In the genomic region with DNA sequence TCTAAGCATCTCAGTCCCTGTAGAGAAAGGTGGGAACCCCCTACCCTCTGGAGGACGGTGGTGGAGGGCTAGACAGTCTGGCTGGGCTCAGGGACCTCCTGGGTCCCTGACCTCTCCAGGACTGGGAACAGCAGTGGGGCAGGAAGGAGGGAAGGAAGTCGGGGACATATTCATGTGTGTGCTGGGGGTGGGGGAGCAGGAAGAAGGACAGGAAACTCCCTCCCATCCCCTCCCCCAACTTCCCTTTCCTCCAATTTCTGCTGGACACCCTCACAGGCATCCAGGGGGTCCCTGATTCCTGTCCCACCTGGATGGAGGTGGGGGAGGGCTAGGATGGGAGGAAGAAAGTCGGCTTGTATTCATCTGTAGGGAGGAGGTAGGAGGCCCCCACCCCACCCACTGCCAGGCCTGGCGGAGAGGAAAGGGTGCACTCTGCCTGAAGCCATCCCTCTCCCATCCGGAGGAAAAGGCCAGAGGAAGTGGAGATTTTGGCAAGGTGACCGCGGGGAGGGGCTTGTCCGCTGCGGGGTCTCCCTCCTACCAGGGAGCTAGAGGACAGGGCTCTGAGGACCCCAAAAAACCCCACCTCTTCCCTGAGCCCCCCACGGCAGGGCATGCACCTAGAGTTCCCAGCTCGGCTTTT, we compare ENCODE assay signal across 20 cellular contexts. TPM values are rescaled to one million over a fixed set of nuclear protein-coding genes. Genes with fewer than 3 reads are reported as not detected.
DNase-seq lines count a peak whose midpoint lies in the region; ATAC-seq and TF ChIP-seq lines count a peak whose summit lies in the region.
"Had no signal": no experiment of that assay in that cellular context is flagged by ENCODE, and none has a peak within 500 bp of the region (broad histone marks: within the 10 kb centered on the region; RNA-seq: fewer than 3 reads in every experiment).

No MANE protein-coding gene starts in this region.

- H3K27ac ChIP-seq in naive thymus-derived CD4-positive, alpha-beta T cell (ENCODE audit: low read depth, low read length) = no peak overlapping the region
- H3K27ac ChIP-seq in vagina = no peak overlapping the region
- H3K27ac ChIP-seq: prostate gland had no signal

- H3K27me3 ChIP-seq in naive thymus-derived CD4-positive, alpha-beta T cell (ENCODE audit: control insufficient read depth in 2 of 2, insufficient read depth in 2 of 2, low read length in 2 of 2) = peaks cover 0 to 11% of the 10 kb centered on the region in 2 donors
- no peaks in the 10 kb centered on the region for H3K27me3 ChIP-seq in vagina

- H3K27ac Mint-ChIP-seq in naive thymus-derived CD4-positive, alpha-beta T cell = no peak overlapping the region
- H3K27ac Mint-ChIP-seq: activated CD4-positive, alpha-beta memory T cell treated with anti-CD3 and anti-CD28 coated beads for 36 hours; activated T-helper 1 cell treated with anti-CD3 and anti-CD28 coated beads, Interleukin-12 subunit alpha, Interleukin-12 subunit beta, Interleukin-2, Interleukin-4 antibody, amounts not matched to agents 30 ng/mL and 10 ng/mL and 1 ng/mL, durations not matched to agents 14 hours and 24 hours and 36 hours; dendritic cell treated with granulocyte-macrophage colony-stimulating factor and Interleukin-4, amounts not matched to agents 40 ng/mL and 50 ng/mL, for 4 days had no signal

- POLR2A ChIA-PET in naive thymus-derived CD4-positive, alpha-beta T cell (lab: Charles Lee) = no interaction called here
- POLR2A ChIA-PET in GM10248 (lab: Yijun Ruan, JAX) = no interaction called here

- peaks cover 0 to 9% (median 2%) of the 10 kb centered on the region in 5 donors for H3K36me3 Mint-ChIP-seq in naive thymus-derived CD4-positive, alpha-beta T cell
- H3K36me3 Mint-ChIP-seq: activated CD4-positive, alpha-beta memory T cell treated with anti-CD3 and anti-CD28 coated beads for 36 hours had no signal

- peaks cover 11 to 12% of the 10 kb centered on the region in 2 donors for H3K4me1 ChIP-seq in naive thymus-derived CD4-positive, alpha-beta T cell (ENCODE audit: control insufficient read depth in 2 of 2, insufficient read depth in 2 of 2, low read length in 2 of 2)
- H3K4me1 ChIP-seq in vagina = no peaks in the 10 kb centered on the region
- H3K4me1 ChIP-seq: prostate gland had no signal

- no peak for DNase-seq in Right ventricle myocardium inferior (ENCODE audit: missing footprints)
- no peak for DNase-seq in cardiac septum (ENCODE audit: low spot score)
- no peak for DNase-seq in fibroblast of pulmonary artery (ENCODE audit: low read depth)
- DNase-seq in naive thymus-derived CD4-positive, alpha-beta T cell = no peak
- DNase-seq in vagina (ENCODE audit: extremely low spot score in 2 of 2) = no peak
- DNase-seq in GM10248 (ENCODE audit: extremely low spot score) = no peak
- no peak for DNase-seq in cortex of kidney (lab: John Stamatoyannopoulos, UW)
- no peak for DNase-seq in stimulated activated CD4-positive, alpha-beta T cell treated with anti-CD3 and anti-CD28 coated beads, Interleukin-4, amount 100 ng/mL, for 1 hour
- DNase-seq: H9, NCI-H1417, NCI-H2171 treated with DMSO at 0.1 percent for 48 hours, NCI-H774 had no signal

- H3K4me3 ChIP-seq in fibroblast of pulmonary artery (replicated peaks; ENCODE audit: low read depth, low read length) (peak overlapping the region; percentile 22), vagina (peak overlapping the region; percentile 16 to 35)
- H3K4me3 ChIP-seq in naive thymus-derived CD4-positive, alpha-beta T cell (ENCODE audit: low read length) = no peak overlapping the region

- peak overlapping the region in 6 of 10 donors; percentile 2 to 80 (median 51) for H3K4me3 Mint-ChIP-seq in naive thymus-derived CD4-positive, alpha-beta T cell
- H3K4me3 Mint-ChIP-seq: activated CD4-positive, alpha-beta memory T cell treated with anti-CD3 and anti-CD28 coated beads for 36 hours; activated T-helper 1 cell treated with anti-CD3 and anti-CD28 coated beads, Interleukin-12 subunit alpha, Interleukin-12 subunit beta, Interleukin-2, Interleukin-4 antibody, amounts not matched to agents 30 ng/mL and 10 ng/mL and 1 ng/mL, durations not matched to agents 14 hours and 24 hours and 36 hours; dendritic cell treated with granulocyte-macrophage colony-stimulating factor and Interleukin-4, amounts not matched to agents 40 ng/mL and 50 ng/mL, for 4 days had no signal

- no peak for TF ChIP-seq CTCF in fibroblast of pulmonary artery (IDR thresholded peaks at IDR 0.05; ENCODE audit: low read length, missing control alignments)
- no peak for TF ChIP-seq CTCF in vagina (IDR thresholded peaks at IDR 0.05)
- TF ChIP-seq CTCF in GM10248 (IDR thresholded peaks at IDR 0.05; ENCODE audit: control extremely low read depth, extremely low read depth, low read depth, missing control alignments) = no peak

- ATAC-seq in Right ventricle myocardium inferior = peak; percentile 20
- ATAC-seq in naive thymus-derived CD4-positive, alpha-beta T cell = no peak
- ATAC-seq: Panc1 had no signal

- H3K36me3 ChIP-seq in naive thymus-derived CD4-positive, alpha-beta T cell (ENCODE audit: control insufficient read depth in 2 of 3, insufficient read depth in 3 of 3, low read length in 3 of 3) = no peaks in the 10 kb centered on the region
- no peaks in the 10 kb centered on the region for H3K36me3 ChIP-seq in vagina
- H3K36me3 ChIP-seq: prostate gland had no signal

- no peaks in the 10 kb centered on the region for H3K9me3 ChIP-seq in naive thymus-derived CD4-positive, alpha-beta T cell (ENCODE audit: control insufficient read depth in 2 of 3, low read length in 3 of 3)
- no peaks in the 10 kb centered on the region for H3K9me3 ChIP-seq in vagina
- H3K9me3 ChIP-seq: prostate gland had no signal

- peaks cover 0 to 3% (median 0%) of the 10 kb centered on the region in 11 donors for H3K9me3 Mint-ChIP-seq in naive thymus-derived CD4-positive, alpha-beta T cell
- H3K9me3 Mint-ChIP-seq: activated CD4-positive, alpha-beta memory T cell treated with anti-CD3 and anti-CD28 coated beads for 36 hours; activated T-helper 1 cell treated with anti-CD3 and anti-CD28 coated beads, Interleukin-12 subunit alpha, Interleukin-12 subunit beta, Interleukin-2, Interleukin-4 antibody, amounts not matched to agents 30 ng/mL and 10 ng/mL and 1 ng/mL, durations not matched to agents 14 hours and 24 hours and 36 hours; H9; stimulated activated naive CD8-positive, alpha-beta T cell treated with anti-CD3 and anti-CD28 coated beads, Interleukin-15, amount 100 ng/mL, for 72 hours had no signal

- no peak for TF ChIP-seq POLR2A in vagina (IDR thresholded peaks at IDR 0.05)

- CTCF ChIA-PET in naive thymus-derived CD4-positive, alpha-beta T cell (lab: Charles Lee) = interaction anchor here (0.9 kb wide), 1 partner anchor 14 kb away, joined by 3 read pairs; no protein-coding TSS in a partner anchor
- CTCF ChIA-PET in GM10248 (lab: Yijun Ruan, JAX) = no interaction called here

- intact Hi-C loops in Right ventricle myocardium inferior (cut with DNase I) (no loop called here), cardiac septum (cut with DNase I) (loop anchor here (2.0 kb wide), 1 partner anchor 15 kb away; no protein-coding TSS in a partner anchor), vagina (cut with DNase I) (no loop called here)
- intact Hi-C loops in naive thymus-derived CD4-positive, alpha-beta T cell (cut with micrococcal nuclease) = no loop called here

- peaks cover 18 to 26% (median 21%) of the 10 kb centered on the region in 7 donors for H3K4me1 Mint-ChIP-seq in naive thymus-derived CD4-positive, alpha-beta T cell

- peaks cover 73 to 76% (median 74%) of the 10 kb centered on the region in 5 donors for H3K27me3 Mint-ChIP-seq in naive thymus-derived CD4-positive, alpha-beta T cell

RNA-seq across cellular contexts. Expression of gene NOVA2, which starts 2.3 kb away (rescaled TPM):
- total RNA-seq in Right ventricle myocardium inferior (5.3 TPM), cardiac septum (5.9 TPM), vagina (1.5 TPM)
- under 1 TPM in 1 of 5 experiments, not detected in 4; 0.19 TPM for total RNA-seq in naive thymus-derived CD4-positive, alpha-beta T cell
- polyA plus RNA-seq in naive thymus-derived CD4-positive, alpha-beta T cell = not detected
- total RNA-seq: activated CD4-positive, alpha-beta memory T cell treated with anti-CD3 and anti-CD28 coated beads for 36 hours; activated T-helper 1 cell treated with anti-CD3 and anti-CD28 coated beads, Interleukin-12 subunit alpha, Interleukin-12 subunit beta, Interleukin-2, Interleukin-4 antibody, amounts not matched to agents 30 ng/mL and 10 ng/mL and 1 ng/mL, durations not matched to agents 14 hours and 24 hours and 36 hours; HT-29 had no signal

RNA-seq across cellular contexts. Expression of gene CCDC61, which starts 23.9 kb away (rescaled TPM):
- total RNA-seq in Right ventricle myocardium inferior (8.2 TPM), cardiac septum (10.4 TPM), vagina (36.3 TPM)
- 10 to 100 TPM; 15.5 to 35.8 (median 25.3) TPM for total RNA-seq in naive thymus-derived CD4-positive, alpha-beta T cell
- polyA plus RNA-seq in naive thymus-derived CD4-positive, alpha-beta T cell = 10 to 100 TPM; 10.1 to 12.9 TPM

RNA-seq across cellular contexts. Expression of gene PGLYRP1, which starts 51.5 kb away (rescaled TPM):
- total RNA-seq in Right ventricle myocardium inferior (0.35 TPM), cardiac septum (0.59 TPM), vagina (not detected)
- total RNA-seq in naive thymus-derived CD4-positive, alpha-beta T cell = not detected
- not detected for polyA plus RNA-seq in naive thymus-derived CD4-positive, alpha-beta T cell
- total RNA-seq: activated CD4-positive, alpha-beta memory T cell treated with anti-CD3 and anti-CD28 coated beads for 36 hours; activated T-helper 1 cell treated with anti-CD3 and anti-CD28 coated beads, Interleukin-12 subunit alpha, Interleukin-12 subunit beta, Interleukin-2, Interleukin-4 antibody, amounts not matched to agents 30 ng/mL and 10 ng/mL and 1 ng/mL, durations not matched to agents 14 hours and 24 hours and 36 hours; esophagus mucosa; H9; HT-29; prostate gland had no signal

RNA-seq across cellular contexts. Expression of gene NANOS2, which starts 56.8 kb away (rescaled TPM):
- total RNA-seq in Right ventricle myocardium inferior (not detected), cardiac septum (not detected), vagina (not detected)
- total RNA-seq in naive thymus-derived CD4-positive, alpha-beta T cell = not detected
- not detected for polyA plus RNA-seq in naive thymus-derived CD4-positive, alpha-beta T cell
- total RNA-seq: activated CD4-positive, alpha-beta memory T cell treated with anti-CD3 and anti-CD28 coated beads for 36 hours; activated T-helper 1 cell treated with anti-CD3 and anti-CD28 coated beads, Interleukin-12 subunit alpha, Interleukin-12 subunit beta, Interleukin-2, Interleukin-4 antibody, amounts not matched to agents 30 ng/mL and 10 ng/mL and 1 ng/mL, durations not matched to agents 14 hours and 24 hours and 36 hours; esophagus mucosa; H9; HT-29 had no signal
